ENCODE assay signal across 3 cellular contexts in the genomic region with DNA sequence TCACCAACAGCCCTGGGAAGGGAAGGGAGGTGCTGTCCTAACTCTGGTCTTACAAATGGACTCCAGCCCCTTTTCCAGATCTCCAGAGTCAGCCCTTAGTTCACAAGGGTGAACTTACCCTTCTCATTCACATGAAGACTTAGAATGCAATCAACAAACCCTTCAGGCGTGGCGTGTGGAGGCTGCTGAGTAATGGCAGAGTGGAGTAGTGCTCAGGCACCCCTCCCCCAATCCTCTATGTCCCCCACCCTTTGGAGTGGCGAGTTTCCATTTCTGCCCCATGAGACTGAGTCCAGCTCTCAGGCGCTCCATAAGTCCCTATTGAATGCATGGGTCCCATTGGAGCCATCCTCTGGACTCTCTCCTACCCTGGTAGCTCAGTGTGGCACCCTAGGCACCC.
TF ChIP-seq lines count a peak whose summit lies in the region.

No MANE protein-coding gene starts in this region.

TF ChIP-seq in SK-N-SH, 30 proteins besides CTCF, POLR2A, EP300 and RAD21:
- TF ChIP-seq MXI1 (IDR thresholded peaks at IDR 0.05; ENCODE audit: low read depth, low read length) (no peak), NFIC (IDR thresholded peaks at IDR 0.05; ENCODE audit: borderline replicate concordance) (no peak), FOXJ3 (CRISPR knock-in tag; IDR thresholded peaks at IDR 0.05) (no peak)
- TF ChIP-seq, protein P1, sequence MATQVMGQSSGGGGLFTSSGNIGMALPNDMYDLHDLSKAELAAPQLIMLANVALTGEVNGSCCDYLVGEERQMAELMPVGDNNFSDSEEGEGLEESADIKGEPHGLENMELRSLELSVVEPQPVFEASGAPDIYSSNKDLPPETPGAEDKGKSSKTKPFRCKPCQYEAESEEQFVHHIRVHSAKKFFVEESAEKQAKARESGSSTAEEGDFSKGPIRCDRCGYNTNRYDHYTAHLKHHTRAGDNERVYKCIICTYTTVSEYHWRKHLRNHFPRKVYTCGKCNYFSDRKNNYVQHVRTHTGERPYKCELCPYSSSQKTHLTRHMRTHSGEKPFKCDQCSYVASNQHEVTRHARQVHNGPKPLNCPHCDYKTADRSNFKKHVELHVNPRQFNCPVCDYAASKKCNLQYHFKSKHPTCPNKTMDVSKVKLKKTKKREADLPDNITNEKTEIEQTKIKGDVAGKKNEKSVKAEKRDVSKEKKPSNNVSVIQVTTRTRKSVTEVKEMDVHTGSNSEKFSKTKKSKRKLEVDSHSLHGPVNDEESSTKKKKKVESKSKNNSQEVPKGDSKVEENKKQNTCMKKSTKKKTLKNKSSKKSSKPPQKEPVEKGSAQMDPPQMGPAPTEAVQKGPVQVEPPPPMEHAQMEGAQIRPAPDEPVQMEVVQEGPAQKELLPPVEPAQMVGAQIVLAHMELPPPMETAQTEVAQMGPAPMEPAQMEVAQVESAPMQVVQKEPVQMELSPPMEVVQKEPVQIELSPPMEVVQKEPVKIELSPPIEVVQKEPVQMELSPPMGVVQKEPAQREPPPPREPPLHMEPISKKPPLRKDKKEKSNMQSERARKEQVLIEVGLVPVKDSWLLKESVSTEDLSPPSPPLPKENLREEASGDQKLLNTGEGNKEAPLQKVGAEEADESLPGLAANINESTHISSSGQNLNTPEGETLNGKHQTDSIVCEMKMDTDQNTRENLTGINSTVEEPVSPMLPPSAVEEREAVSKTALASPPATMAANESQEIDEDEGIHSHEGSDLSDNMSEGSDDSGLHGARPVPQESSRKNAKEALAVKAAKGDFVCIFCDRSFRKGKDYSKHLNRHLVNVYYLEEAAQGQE (IDR thresholded peaks at IDR 0.05; ENCODE audit: low read depth, low read length) = no peak
- TF ChIP-seq, protein P2, sequence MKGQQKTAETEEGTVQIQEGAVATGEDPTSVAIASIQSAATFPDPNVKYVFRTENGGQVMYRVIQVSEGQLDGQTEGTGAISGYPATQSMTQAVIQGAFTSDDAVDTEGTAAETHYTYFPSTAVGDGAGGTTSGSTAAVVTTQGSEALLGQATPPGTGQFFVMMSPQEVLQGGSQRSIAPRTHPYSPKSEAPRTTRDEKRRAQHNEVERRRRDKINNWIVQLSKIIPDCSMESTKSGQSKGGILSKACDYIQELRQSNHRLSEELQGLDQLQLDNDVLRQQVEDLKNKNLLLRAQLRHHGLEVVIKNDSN (IDR thresholded peaks at IDR 0.05; ENCODE audit: borderline replicate concordance, low read depth) = no peak
TF ChIP-seq in SK-N-SH: peak in this region for 0.

TF ChIP-seq in SK-N-SH treated with all-trans-retinoic acid at 6 μM for 48 hours, 23 proteins besides CTCF, POLR2A, EP300 and RAD21:
- TF ChIP-seq RARB (CRISPR knock-in tag; IDR thresholded peaks at IDR 0.05) (no peak), OSR1 (CRISPR knock-in tag; IDR thresholded peaks at IDR 0.05) (no peak), SNAI2 (CRISPR knock-in tag; IDR thresholded peaks at IDR 0.05) (no peak), ZNF70 (CRISPR knock-in tag; IDR thresholded peaks at IDR 0.05) (no peak), CSDC2 (CRISPR knock-in tag; IDR thresholded peaks at IDR 0.05) (no peak)

TF ChIP-seq in K562, 482 proteins besides CTCF, POLR2A, EP300 and RAD21:
- TF ChIP-seq, protein P3, sequence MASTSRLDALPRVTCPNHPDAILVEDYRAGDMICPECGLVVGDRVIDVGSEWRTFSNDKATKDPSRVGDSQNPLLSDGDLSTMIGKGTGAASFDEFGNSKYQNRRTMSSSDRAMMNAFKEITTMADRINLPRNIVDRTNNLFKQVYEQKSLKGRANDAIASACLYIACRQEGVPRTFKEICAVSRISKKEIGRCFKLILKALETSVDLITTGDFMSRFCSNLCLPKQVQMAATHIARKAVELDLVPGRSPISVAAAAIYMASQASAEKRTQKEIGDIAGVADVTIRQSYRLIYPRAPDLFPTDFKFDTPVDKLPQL (IDR thresholded peaks at IDR 0.05; ENCODE audit: extremely low read depth, insufficient read length) = no peak
- TF ChIP-seq ADNP (tag; IDR thresholded peaks at IDR 0.05) (no peak), ZNF830 (CRISPR knock-in tag; IDR thresholded peaks at IDR 0.05) (no peak), ZNF766 (CRISPR knock-in tag; conservative IDR thresholded peaks at IDR 0.05) (no peak), NFE2 (IDR thresholded peaks at IDR 0.05; ENCODE audit: low read depth) (peak; percentile 32; the same call in 1 of the 2 replicates), ZNF3 (CRISPR knock-in tag; IDR thresholded peaks at IDR 0.05) (peak; percentile 45; the same call in 1 of the 2 replicates), DPF2 (IDR thresholded peaks at IDR 0.05) (0 out of 2 replicates have a peak, but pooled peaks have one; percentile 20)
- TF ChIP-seq, protein P4, sequence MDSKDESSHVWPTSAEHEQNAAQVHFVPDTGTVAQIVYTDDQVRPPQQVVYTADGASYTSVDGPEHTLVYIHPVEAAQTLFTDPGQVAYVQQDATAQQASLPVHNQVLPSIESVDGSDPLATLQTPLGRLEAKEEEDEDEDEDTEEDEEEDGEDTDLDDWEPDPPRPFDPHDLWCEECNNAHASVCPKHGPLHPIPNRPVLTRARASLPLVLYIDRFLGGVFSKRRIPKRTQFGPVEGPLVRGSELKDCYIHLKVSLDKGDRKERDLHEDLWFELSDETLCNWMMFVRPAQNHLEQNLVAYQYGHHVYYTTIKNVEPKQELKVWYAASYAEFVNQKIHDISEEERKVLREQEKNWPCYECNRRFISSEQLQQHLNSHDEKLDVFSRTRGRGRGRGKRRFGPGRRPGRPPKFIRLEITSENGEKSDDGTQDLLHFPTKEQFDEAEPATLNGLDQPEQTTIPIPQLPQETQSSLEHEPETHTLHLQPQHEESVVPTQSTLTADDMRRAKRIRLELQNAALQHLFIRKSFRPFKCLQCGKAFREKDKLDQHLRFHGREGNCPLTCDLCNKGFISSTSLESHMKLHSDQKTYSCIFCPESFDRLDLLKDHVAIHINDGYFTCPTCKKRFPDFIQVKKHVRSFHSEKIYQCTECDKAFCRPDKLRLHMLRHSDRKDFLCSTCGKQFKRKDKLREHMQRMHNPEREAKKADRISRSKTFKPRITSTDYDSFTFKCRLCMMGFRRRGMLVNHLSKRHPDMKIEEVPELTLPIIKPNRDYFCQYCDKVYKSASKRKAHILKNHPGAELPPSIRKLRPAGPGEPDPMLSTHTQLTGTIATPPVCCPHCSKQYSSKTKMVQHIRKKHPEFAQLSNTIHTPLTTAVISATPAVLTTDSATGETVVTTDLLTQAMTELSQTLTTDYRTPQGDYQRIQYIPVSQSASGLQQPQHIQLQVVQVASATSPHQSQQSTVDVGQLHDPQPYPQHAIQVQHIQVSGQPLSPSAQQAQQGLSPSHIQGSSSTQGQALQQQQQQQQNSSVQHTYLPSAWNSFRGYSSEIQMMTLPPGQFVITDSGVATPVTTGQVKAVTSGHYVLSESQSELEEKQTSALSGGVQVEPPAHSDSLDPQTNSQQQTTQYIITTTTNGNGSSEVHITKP (IDR thresholded peaks at IDR 0.05; ENCODE audit: partially characterized antibody) = peak; percentile 37
- TF ChIP-seq, protein P5, sequence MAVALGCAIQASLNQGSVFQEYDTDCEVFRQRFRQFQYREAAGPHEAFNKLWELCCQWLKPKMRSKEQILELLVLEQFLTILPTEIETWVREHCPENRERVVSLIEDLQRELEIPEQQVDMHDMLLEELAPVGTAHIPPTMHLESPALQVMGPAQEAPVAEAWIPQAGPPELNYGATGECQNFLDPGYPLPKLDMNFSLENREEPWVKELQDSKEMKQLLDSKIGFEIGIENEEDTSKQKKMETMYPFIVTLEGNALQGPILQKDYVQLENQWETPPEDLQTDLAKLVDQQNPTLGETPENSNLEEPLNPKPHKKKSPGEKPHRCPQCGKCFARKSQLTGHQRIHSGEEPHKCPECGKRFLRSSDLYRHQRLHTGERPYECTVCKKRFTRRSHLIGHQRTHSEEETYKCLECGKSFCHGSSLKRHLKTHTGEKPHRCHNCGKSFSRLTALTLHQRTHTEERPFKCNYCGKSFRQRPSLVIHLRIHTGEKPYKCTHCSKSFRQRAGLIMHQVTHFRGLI (CRISPR knock-in tag; IDR thresholded peaks at IDR 0.05) = no peak
